Comparison of ENCODE assay signal across 1 cellular context in genomic region chr4:473575-474457, GRCh38.
A peak's percentile ranks its signal among the peaks of the same experiment; 100 is the strongest.
TF ChIP-seq lines count a peak whose summit lies in the region.

No MANE protein-coding gene starts in this region.

TF ChIP-seq in K562, 482 proteins besides CTCF, POLR2A, EP300 and RAD21 (continued from another document and continues in another):
- TF ChIP-seq, protein P1, sequence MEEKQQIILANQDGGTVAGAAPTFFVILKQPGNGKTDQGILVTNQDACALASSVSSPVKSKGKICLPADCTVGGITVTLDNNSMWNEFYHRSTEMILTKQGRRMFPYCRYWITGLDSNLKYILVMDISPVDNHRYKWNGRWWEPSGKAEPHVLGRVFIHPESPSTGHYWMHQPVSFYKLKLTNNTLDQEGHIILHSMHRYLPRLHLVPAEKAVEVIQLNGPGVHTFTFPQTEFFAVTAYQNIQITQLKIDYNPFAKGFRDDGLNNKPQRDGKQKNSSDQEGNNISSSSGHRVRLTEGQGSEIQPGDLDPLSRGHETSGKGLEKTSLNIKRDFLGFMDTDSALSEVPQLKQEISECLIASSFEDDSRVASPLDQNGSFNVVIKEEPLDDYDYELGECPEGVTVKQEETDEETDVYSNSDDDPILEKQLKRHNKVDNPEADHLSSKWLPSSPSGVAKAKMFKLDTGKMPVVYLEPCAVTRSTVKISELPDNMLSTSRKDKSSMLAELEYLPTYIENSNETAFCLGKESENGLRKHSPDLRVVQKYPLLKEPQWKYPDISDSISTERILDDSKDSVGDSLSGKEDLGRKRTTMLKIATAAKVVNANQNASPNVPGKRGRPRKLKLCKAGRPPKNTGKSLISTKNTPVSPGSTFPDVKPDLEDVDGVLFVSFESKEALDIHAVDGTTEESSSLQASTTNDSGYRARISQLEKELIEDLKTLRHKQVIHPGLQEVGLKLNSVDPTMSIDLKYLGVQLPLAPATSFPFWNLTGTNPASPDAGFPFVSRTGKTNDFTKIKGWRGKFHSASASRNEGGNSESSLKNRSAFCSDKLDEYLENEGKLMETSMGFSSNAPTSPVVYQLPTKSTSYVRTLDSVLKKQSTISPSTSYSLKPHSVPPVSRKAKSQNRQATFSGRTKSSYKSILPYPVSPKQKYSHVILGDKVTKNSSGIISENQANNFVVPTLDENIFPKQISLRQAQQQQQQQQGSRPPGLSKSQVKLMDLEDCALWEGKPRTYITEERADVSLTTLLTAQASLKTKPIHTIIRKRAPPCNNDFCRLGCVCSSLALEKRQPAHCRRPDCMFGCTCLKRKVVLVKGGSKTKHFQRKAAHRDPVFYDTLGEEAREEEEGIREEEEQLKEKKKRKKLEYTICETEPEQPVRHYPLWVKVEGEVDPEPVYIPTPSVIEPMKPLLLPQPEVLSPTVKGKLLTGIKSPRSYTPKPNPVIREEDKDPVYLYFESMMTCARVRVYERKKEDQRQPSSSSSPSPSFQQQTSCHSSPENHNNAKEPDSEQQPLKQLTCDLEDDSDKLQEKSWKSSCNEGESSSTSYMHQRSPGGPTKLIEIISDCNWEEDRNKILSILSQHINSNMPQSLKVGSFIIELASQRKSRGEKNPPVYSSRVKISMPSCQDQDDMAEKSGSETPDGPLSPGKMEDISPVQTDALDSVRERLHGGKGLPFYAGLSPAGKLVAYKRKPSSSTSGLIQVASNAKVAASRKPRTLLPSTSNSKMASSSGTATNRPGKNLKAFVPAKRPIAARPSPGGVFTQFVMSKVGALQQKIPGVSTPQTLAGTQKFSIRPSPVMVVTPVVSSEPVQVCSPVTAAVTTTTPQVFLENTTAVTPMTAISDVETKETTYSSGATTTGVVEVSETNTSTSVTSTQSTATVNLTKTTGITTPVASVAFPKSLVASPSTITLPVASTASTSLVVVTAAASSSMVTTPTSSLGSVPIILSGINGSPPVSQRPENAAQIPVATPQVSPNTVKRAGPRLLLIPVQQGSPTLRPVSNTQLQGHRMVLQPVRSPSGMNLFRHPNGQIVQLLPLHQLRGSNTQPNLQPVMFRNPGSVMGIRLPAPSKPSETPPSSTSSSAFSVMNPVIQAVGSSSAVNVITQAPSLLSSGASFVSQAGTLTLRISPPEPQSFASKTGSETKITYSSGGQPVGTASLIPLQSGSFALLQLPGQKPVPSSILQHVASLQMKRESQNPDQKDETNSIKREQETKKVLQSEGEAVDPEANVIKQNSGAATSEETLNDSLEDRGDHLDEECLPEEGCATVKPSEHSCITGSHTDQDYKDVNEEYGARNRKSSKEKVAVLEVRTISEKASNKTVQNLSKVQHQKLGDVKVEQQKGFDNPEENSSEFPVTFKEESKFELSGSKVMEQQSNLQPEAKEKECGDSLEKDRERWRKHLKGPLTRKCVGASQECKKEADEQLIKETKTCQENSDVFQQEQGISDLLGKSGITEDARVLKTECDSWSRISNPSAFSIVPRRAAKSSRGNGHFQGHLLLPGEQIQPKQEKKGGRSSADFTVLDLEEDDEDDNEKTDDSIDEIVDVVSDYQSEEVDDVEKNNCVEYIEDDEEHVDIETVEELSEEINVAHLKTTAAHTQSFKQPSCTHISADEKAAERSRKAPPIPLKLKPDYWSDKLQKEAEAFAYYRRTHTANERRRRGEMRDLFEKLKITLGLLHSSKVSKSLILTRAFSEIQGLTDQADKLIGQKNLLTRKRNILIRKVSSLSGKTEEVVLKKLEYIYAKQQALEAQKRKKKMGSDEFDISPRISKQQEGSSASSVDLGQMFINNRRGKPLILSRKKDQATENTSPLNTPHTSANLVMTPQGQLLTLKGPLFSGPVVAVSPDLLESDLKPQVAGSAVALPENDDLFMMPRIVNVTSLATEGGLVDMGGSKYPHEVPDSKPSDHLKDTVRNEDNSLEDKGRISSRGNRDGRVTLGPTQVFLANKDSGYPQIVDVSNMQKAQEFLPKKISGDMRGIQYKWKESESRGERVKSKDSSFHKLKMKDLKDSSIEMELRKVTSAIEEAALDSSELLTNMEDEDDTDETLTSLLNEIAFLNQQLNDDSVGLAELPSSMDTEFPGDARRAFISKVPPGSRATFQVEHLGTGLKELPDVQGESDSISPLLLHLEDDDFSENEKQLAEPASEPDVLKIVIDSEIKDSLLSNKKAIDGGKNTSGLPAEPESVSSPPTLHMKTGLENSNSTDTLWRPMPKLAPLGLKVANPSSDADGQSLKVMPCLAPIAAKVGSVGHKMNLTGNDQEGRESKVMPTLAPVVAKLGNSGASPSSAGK (IDR thresholded peaks at IDR 0.05): peak; percentile 79
- TF ChIP-seq ATF7 (IDR thresholded peaks at IDR 0.05) (peak; percentile 80), GATAD2B (IDR thresholded peaks at IDR 0.05; ENCODE audit: borderline replicate concordance) (no peak), ZBED1 (IDR thresholded peaks at IDR 0.05) (0 out of 2 replicates have a peak, but pooled peaks have one; percentile 62), LEF1 (IDR thresholded peaks at IDR 0.05) (0 out of 2 replicates have a peak, but pooled peaks have one; percentile 28), SAFB (IDR thresholded peaks at IDR 0.05; ENCODE audit: borderline replicate concordance, low read depth, low read length) (peak; percentile 19; the same call in 1 of the 2 replicates), SRSF3 (IDR thresholded peaks at IDR 0.05; ENCODE audit: insufficient read depth, low read length) (0 out of 2 replicates have a peak, but pooled peaks have one; percentile 34), CXXC5 (CRISPR knock-in tag; IDR thresholded peaks at IDR 0.05) (0 out of 2 replicates have a peak, but pooled peaks have one; percentile 51), BCL6 (CRISPR knock-in tag; IDR thresholded peaks at IDR 0.05) (no peak), CREBBP (IDR thresholded peaks at IDR 0.05; ENCODE audit: low read depth, low read length) (no peak), SP2 (IDR thresholded peaks at IDR 0.05; ENCODE audit: extremely low read depth, low read depth, low read length, poor library complexity, severe bottlenecking) (peak; percentile 94), POLR2AphosphoS5 (IDR thresholded peaks at IDR 0.05; ENCODE audit: control insufficient read depth, insufficient read depth, low read depth, low read length) (peak; percentile 94), JUNB (CRISPR knock-in tag; conservative IDR thresholded peaks at IDR 0.05) (no peak), SMAD1 (IDR thresholded peaks at IDR 0.05; ENCODE audit: low read depth, low read length, partially characterized antibody) (no peak), SRF (CRISPR knock-in tag; IDR thresholded peaks at IDR 0.05) (0 out of 4 replicates have a peak, but pooled peaks of 1 of the 2 experiments have one; percentile 8), RBM39 (optimal IDR thresholded peaks at IDR 0.05; ENCODE audit: low read depth, low read length) (no peak), NRF1 (conservative IDR thresholded peaks at IDR 0.05 in 1 of 2, IDR thresholded peaks at IDR 0.05 in 1 of 2) (peak; percentile 69 to 72), TRIM28 (IDR thresholded peaks at IDR 0.05) (no peak), NFYB (IDR thresholded peaks at IDR 0.05; ENCODE audit: extremely low read depth, insufficient read length) (peak; percentile 90), ZNF354B (CRISPR knock-in tag; IDR thresholded peaks at IDR 0.05) (no peak), SP1 (CRISPR knock-in tag; IDR thresholded peaks at IDR 0.05) (peak; percentile 79), NR1H2 (CRISPR knock-in tag; IDR thresholded peaks at IDR 0.05) (0 out of 2 replicates have a peak, but pooled peaks have one; percentile 30)
- TF ChIP-seq, protein P2, sequence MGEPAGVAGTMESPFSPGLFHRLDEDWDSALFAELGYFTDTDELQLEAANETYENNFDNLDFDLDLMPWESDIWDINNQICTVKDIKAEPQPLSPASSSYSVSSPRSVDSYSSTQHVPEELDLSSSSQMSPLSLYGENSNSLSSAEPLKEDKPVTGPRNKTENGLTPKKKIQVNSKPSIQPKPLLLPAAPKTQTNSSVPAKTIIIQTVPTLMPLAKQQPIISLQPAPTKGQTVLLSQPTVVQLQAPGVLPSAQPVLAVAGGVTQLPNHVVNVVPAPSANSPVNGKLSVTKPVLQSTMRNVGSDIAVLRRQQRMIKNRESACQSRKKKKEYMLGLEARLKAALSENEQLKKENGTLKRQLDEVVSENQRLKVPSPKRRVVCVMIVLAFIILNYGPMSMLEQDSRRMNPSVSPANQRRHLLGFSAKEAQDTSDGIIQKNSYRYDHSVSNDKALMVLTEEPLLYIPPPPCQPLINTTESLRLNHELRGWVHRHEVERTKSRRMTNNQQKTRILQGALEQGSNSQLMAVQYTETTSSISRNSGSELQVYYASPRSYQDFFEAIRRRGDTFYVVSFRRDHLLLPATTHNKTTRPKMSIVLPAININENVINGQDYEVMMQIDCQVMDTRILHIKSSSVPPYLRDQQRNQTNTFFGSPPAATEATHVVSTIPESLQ (CRISPR knock-in tag; IDR thresholded peaks at IDR 0.05): peak; percentile 85
- TF ChIP-seq, protein P3, sequence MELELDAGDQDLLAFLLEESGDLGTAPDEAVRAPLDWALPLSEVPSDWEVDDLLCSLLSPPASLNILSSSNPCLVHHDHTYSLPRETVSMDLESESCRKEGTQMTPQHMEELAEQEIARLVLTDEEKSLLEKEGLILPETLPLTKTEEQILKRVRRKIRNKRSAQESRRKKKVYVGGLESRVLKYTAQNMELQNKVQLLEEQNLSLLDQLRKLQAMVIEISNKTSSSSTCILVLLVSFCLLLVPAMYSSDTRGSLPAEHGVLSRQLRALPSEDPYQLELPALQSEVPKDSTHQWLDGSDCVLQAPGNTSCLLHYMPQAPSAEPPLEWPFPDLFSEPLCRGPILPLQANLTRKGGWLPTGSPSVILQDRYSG (tag; conservative IDR thresholded peaks at IDR 0.05; ENCODE audit: low read depth): no peak
- TF ChIP-seq, protein P4, sequence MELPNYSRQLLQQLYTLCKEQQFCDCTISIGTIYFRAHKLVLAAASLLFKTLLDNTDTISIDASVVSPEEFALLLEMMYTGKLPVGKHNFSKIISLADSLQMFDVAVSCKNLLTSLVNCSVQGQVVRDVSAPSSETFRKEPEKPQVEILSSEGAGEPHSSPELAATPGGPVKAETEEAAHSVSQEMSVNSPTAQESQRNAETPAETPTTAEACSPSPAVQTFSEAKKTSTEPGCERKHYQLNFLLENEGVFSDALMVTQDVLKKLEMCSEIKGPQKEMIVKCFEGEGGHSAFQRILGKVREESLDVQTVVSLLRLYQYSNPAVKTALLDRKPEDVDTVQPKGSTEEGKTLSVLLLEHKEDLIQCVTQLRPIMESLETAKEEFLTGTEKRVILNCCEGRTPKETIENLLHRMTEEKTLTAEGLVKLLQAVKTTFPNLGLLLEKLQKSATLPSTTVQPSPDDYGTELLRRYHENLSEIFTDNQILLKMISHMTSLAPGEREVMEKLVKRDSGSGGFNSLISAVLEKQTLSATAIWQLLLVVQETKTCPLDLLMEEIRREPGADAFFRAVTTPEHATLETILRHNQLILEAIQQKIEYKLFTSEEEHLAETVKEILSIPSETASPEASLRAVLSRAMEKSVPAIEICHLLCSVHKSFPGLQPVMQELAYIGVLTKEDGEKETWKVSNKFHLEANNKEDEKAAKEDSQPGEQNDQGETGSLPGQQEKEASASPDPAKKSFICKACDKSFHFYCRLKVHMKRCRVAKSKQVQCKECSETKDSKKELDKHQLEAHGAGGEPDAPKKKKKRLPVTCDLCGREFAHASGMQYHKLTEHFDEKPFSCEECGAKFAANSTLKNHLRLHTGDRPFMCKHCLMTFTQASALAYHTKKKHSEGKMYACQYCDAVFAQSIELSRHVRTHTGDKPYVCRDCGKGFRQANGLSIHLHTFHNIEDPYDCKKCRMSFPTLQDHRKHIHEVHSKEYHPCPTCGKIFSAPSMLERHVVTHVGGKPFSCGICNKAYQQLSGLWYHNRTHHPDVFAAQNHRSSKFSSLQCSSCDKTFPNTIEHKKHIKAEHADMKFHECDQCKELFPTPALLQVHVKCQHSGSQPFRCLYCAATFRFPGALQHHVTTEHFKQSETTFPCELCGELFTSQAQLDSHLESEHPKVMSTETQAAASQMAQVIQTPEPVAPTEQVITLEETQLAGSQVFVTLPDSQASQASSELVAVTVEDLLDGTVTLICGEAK (IDR thresholded peaks at IDR 0.05): peak; percentile 77
- TF ChIP-seq, protein P4 (CRISPR knock-in tag; IDR thresholded peaks at IDR 0.05): no peak
